ENCODE assay signal across 27 cellular contexts in genomic region chrX:119423631-119424030, GRCh38. TPM values are rescaled to one million over a fixed set of nuclear protein-coding genes. Genes with fewer than 3 reads are reported as not detected.
"Had no signal": no experiment of that assay in that cellular context is flagged by ENCODE, and none has a peak within 500 bp of the region (broad histone marks: within the 10 kb centered on the region; RNA-seq: fewer than 3 reads in every experiment).

No MANE protein-coding gene starts in this region.

- ATAC-seq: activated CD4-positive, CD25-positive, alpha-beta regulatory T cell treated with anti-CD3 and anti-CD28 coated beads, Interleukin-2, amount 50 U/mL, for 24 hours; activated naive CD4-positive, alpha-beta T cell treated with anti-CD3 and anti-CD28 coated beads, Interleukin-2, amount 50 U/mL, for 72 hours; heart right ventricle; naive thymus-derived CD4-positive, alpha-beta T cell; right lobe of liver; stimulated activated effector memory CD8-positive, alpha-beta T cell treated with anti-CD3 and anti-CD28 coated beads, Interleukin-12 subunit alpha, Interleukin-12 subunit beta, amount 100 ng/mL, for 72 hours had no signal

- H3K4me3 ChIP-seq: heart right ventricle, ovary, right lobe of liver, thoracic aorta had no signal

- H3K27ac ChIP-seq: heart right ventricle, ovary, right lobe of liver, thoracic aorta, WERI-Rb-1 had no signal

- H3K9me3 Mint-ChIP-seq: activated CD4-positive, alpha-beta memory T cell treated with anti-CD3 and anti-CD28 coated beads for 36 hours; activated naive CD4-positive, alpha-beta T cell treated with anti-CD3 and anti-CD28 coated beads, Interleukin-2, amount 50 U/mL, for 72 hours; central memory CD8-positive, alpha-beta T cell; naive thymus-derived CD4-positive, alpha-beta T cell; stimulated activated effector memory CD8-positive, alpha-beta T cell treated with anti-CD3 and anti-CD28 coated beads, Interleukin-12 subunit alpha, Interleukin-12 subunit beta, amount 100 ng/mL, for 72 hours; stimulated activated naive CD8-positive, alpha-beta T cell treated with anti-CD3 and anti-CD28 coated beads, Interleukin-15, Interleukin-2, amounts not matched to agents 100 ng/mL and 50 ng/mL, for 24 hours had no signal

- H3K4me3 Mint-ChIP-seq: activated CD4-positive, alpha-beta memory T cell treated with anti-CD3 and anti-CD28 coated beads for 36 hours; central memory CD8-positive, alpha-beta T cell; naive thymus-derived CD4-positive, alpha-beta T cell; stimulated activated effector memory CD8-positive, alpha-beta T cell treated with anti-CD3 and anti-CD28 coated beads, Interleukin-12 subunit alpha, Interleukin-12 subunit beta, amount 100 ng/mL, for 72 hours; stimulated activated naive CD8-positive, alpha-beta T cell treated with anti-CD3 and anti-CD28 coated beads, Interleukin-15, Interleukin-2, amounts not matched to agents 100 ng/mL and 50 ng/mL, for 24 hours had no signal

- DNase-seq: activated CD4-positive, alpha-beta memory T cell treated with anti-CD3 and anti-CD28 coated beads for 36 hours; activated CD4-positive, alpha-beta T cell treated with anti-CD3 and anti-CD28 coated beads for 48 hours; activated T-cell treated with anti-CD3 and anti-CD28 coated beads, Interleukin-2, amount 50 U/mL, for 1 hour; dermis blood vessel endothelial cell; effector CD4-positive, alpha-beta T cell; foreskin fibroblast; heart right ventricle; midbrain; naive thymus-derived CD4-positive, alpha-beta T cell; ovary; right lobe of liver; stimulated activated CD4-positive, alpha-beta T cell treated with anti-CD3 and anti-CD28 coated beads, Interleukin-12 subunit alpha, Interleukin-12 subunit beta, amount 100 ng/mL, for 4 hours; stimulated activated CD4-positive, alpha-beta T cell treated with anti-CD3 and anti-CD28 coated beads, Interleukin-4, amount 100 ng/mL, for 24 hours; T-helper 9 cell; trophoblast cell; WERI-Rb-1 had no signal

- H3K9me3 ChIP-seq: heart right ventricle, ovary, right lobe of liver, thoracic aorta had no signal

- FAIRE-seq: bronchial epithelial cell, TTC549, urothelium cell line had no signal

- H3K27me3 Mint-ChIP-seq: activated CD4-positive, alpha-beta memory T cell treated with anti-CD3 and anti-CD28 coated beads for 36 hours; central memory CD8-positive, alpha-beta T cell; naive thymus-derived CD4-positive, alpha-beta T cell; progenitor cell of endocrine pancreas; stimulated activated naive CD8-positive, alpha-beta T cell treated with anti-CD3 and anti-CD28 coated beads, Interleukin-15, Interleukin-2, amounts not matched to agents 100 ng/mL and 50 ng/mL, for 24 hours had no signal

- H3K36me3 Mint-ChIP-seq: activated CD4-positive, alpha-beta memory T cell treated with anti-CD3 and anti-CD28 coated beads for 36 hours; activated naive CD4-positive, alpha-beta T cell treated with anti-CD3 and anti-CD28 coated beads, Interleukin-2, amount 50 U/mL, for 72 hours had no signal

- H3K36me3 ChIP-seq: ovary, right lobe of liver, thoracic aorta, WERI-Rb-1 had no signal

- H3K27me3 ChIP-seq: heart right ventricle, ovary, right lobe of liver had no signal

RNA-seq across cellular contexts. Expression of gene SLC25A43, which starts 24.5 kb away (rescaled TPM):
- polyA plus RNA-seq: neural cell had no signal
